ENCODE assay signal across 19 cellular contexts in the genomic region with DNA sequence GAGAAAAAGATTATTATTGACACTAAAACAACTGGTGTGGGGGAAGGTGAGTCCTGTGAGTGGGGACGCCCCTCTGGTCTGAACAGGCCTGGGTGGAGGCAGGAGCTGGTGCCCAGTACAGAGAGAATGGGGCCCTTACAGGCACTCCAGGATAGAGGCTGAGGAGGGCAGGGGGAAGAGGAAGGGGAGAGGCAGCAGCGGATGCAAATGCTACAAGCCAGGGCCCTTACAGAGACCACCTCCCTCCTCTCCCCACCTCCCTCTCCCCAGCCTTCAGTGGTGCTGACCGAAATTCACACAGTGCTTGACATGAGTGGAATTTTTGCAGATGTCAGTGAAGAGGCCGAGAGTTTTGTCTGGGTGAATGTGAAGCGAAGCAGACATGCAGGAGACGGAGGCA. TPM values are rescaled to one million over a fixed set of nuclear protein-coding genes. Genes with fewer than 3 reads are reported as not detected.
DNase-seq lines count a peak whose midpoint lies in the region; ATAC-seq and TF ChIP-seq lines count a peak whose summit lies in the region.
"Had no signal": no experiment of that assay in that cellular context is flagged by ENCODE, and none has a peak within 500 bp of the region (broad histone marks: within the 10 kb centered on the region; RNA-seq: fewer than 3 reads in every experiment).

No MANE protein-coding gene starts in this region.

- no peak overlapping the region for H2BK120ac ChIP-seq in neuronal stem cell (ENCODE audit: low read depth, low read length)

- no peak for ATAC-seq in GM23338
- no peak for ATAC-seq in lower lobe of right lung
- no peak for ATAC-seq in HG03565 (IDR thresholded peaks at IDR 0.05; ENCODE audit: unreplicated experiment)
- no peak for ATAC-seq in effector memory CD8-positive, alpha-beta T cell (replicated peaks)

- H3K18ac ChIP-seq in neuronal stem cell (ENCODE audit: low read length) = no peak overlapping the region

- H3K4me3 ChIP-seq in BLaER1 (0 out of 2 replicates have a peak overlapping the region, but pooled peaks have one; percentile 6), GM23338 (no peak overlapping the region), lower lobe of right lung (no peak overlapping the region), neuronal stem cell (ENCODE audit: low read length in 2 of 2) (no peak overlapping the region)
- H3K4me3 ChIP-seq: left ventricle myocardium inferior, smooth muscle cell had no signal

- WGBS in neuronal stem cell (ENCODE audit: extremely low coverage in 2 of 2, insufficient read length in 2 of 2, insufficient replicate concordance in 1 of 2), 2 donors = no CpG with 5 or more reads among the region's 6 CpGs

- no peak overlapping the region for H2BK12ac ChIP-seq in neuronal stem cell (ENCODE audit: low read length)

- H3K79me2 ChIP-seq in GM23338 (replicated peaks; ENCODE audit: insufficient read depth) = no peaks in the 10 kb centered on the region

- H4K91ac ChIP-seq in neuronal stem cell (ENCODE audit: low read depth, low read length, poor library complexity) = no peak overlapping the region

- no peaks in the 10 kb centered on the region for H3K9me2 ChIP-seq in GM23338 (ENCODE audit: insufficient read depth)

- H3K4me3 Mint-ChIP-seq in GM23338 (no peak overlapping the region), endothelial cell (ENCODE audit: unreplicated experiment) (no peak overlapping the region)
- H3K4me3 Mint-ChIP-seq in effector memory CD8-positive, alpha-beta T cell = peak overlapping the region in 1 of 2 donors; percentile 11
- H3K4me3 Mint-ChIP-seq: activated CD4-positive, alpha-beta T cell treated with anti-CD3 and anti-CD28 coated beads, Interleukin-2, amount 10 ng/mL, durations not matched to agents 24 days and 14 days had no signal

- no peak overlapping the region for H4K8ac ChIP-seq in neuronal stem cell (ENCODE audit: low read depth, low read length)

- H3K9me3 ChIP-seq in BLaER1 (peaks cover 5% of the 10 kb centered on the region; the same call in 1 of the 2 replicates), lower lobe of right lung (no peaks in the 10 kb centered on the region), neuronal stem cell (replicated peaks in 1 of 2; ENCODE audit: control insufficient read depth in 2 of 2, insufficient read depth in 1 of 2, low read depth in 1 of 2, low read length in 2 of 2) (no peaks in the 10 kb centered on the region)
- H3K9me3 ChIP-seq: left ventricle myocardium inferior had no signal

- H3K27me3 Mint-ChIP-seq in GM23338 (ENCODE audit: insufficient read depth, low read depth, poor library complexity) (peaks cover 13% of the 10 kb centered on the region), endothelial cell (ENCODE audit: unreplicated experiment) (peaks cover 2% of the 10 kb centered on the region)
- peaks cover 49 to 60% of the 10 kb centered on the region in 2 donors for H3K27me3 Mint-ChIP-seq in effector memory CD8-positive, alpha-beta T cell

- peak overlapping the region; percentile 86 for H3K4me2 ChIP-seq in BLaER1
- H3K4me2 ChIP-seq in GM23338 = no peak overlapping the region
- no peak overlapping the region for H3K4me2 ChIP-seq in neuronal stem cell (ENCODE audit: insufficient read depth, low read length, poor library complexity, severe bottlenecking)
- H3K4me2 ChIP-seq: smooth muscle cell had no signal

- peaks cover 41% of the 10 kb centered on the region for H3K4me1 Mint-ChIP-seq in GM23338
- peaks cover 7% of the 10 kb centered on the region for H3K4me1 Mint-ChIP-seq in endothelial cell (ENCODE audit: unreplicated experiment)
- H3K4me1 Mint-ChIP-seq in effector memory CD8-positive, alpha-beta T cell (ENCODE audit: low read depth in 2 of 2) = peaks cover 5 to 16% of the 10 kb centered on the region in 2 donors

- H3K14ac ChIP-seq in neuronal stem cell (ENCODE audit: low read length) = no peak overlapping the region

- intact Hi-C loops in lower lobe of right lung (cut with DNase I) = loop anchor here (5.0 kb wide), 1 partner anchor 133 kb away; no protein-coding TSS in a partner anchor

- no peak overlapping the region for H2AK5ac ChIP-seq in neuronal stem cell (ENCODE audit: low read depth, low read length)

- no peaks in the 10 kb centered on the region for H3F3A ChIP-seq in GM23338 (replicated peaks; ENCODE audit: low read depth)

- H3K4me1 ChIP-seq in BLaER1 = peaks cover 81% of the 10 kb centered on the region
- peaks cover 6% of the 10 kb centered on the region; the same call in 1 of the 2 replicates for H3K4me1 ChIP-seq in GM23338 (ENCODE audit: insufficient read depth)
- peaks cover 53% of the 10 kb centered on the region for H3K4me1 ChIP-seq in lower lobe of right lung
- H3K4me1 ChIP-seq in neuronal stem cell (ENCODE audit: control insufficient read depth in 2 of 2, insufficient read depth in 1 of 2, low read depth in 1 of 2, low read length in 2 of 2) = peaks cover 20 to 49% of the 10 kb centered on the region in 2 donors

- DNase-seq in GM23338 (ENCODE audit: low spot score) = no peak
- DNase-seq in lower lobe of right lung = no peak
- no peak for DNase-seq in neuronal stem cell (ENCODE audit: low spot score)
- no peak for DNase-seq in endothelial cell (ENCODE audit: low spot score)
- no peak for DNase-seq in effector memory CD8-positive, alpha-beta T cell
- DNase-seq: anterior cingulate cortex; cerebellar nuclear complex; COR-L47; KBM-7; left ventricle myocardium inferior; NCI-H1930; NCI-H510A; stimulated activated CD4-positive, alpha-beta T cell treated with anti-CD3 and anti-CD28 coated beads, Interleukin-4, amount 100 ng/mL, for 24 hours had no signal

- H2AFZ ChIP-seq in GM23338 (peak overlapping the region; percentile 78; the same call in 1 of the 2 replicates), neuronal stem cell (ENCODE audit: low read length) (peak overlapping the region; percentile 86)

- H3K27ac ChIP-seq in BLaER1 (peak overlapping the region; percentile 90), GM23338 (ENCODE audit: low read depth) (no peak overlapping the region), lower lobe of right lung (peak overlapping the region; percentile 59), neuronal stem cell (replicated peaks; ENCODE audit: low read length) (no peak overlapping the region)
- H3K27ac ChIP-seq: left ventricle myocardium inferior had no signal

- no peak overlapping the region for H3K27ac Mint-ChIP-seq in GM23338
- H3K27ac Mint-ChIP-seq in endothelial cell (ENCODE audit: unreplicated experiment) = no peak overlapping the region
- peak overlapping the region in 1 of 2 donors; percentile 13 for H3K27ac Mint-ChIP-seq in effector memory CD8-positive, alpha-beta T cell
- H3K27ac Mint-ChIP-seq: activated CD4-positive, alpha-beta T cell treated with anti-CD3 and anti-CD28 coated beads, Interleukin-2, amount 10 ng/mL, durations not matched to agents 24 days and 14 days had no signal

- H4K20me1 ChIP-seq in BLaER1 = no peaks in the 10 kb centered on the region
- no peaks in the 10 kb centered on the region for H4K20me1 ChIP-seq in GM23338 (replicated peaks; ENCODE audit: insufficient read depth)

- H2BK5ac ChIP-seq in neuronal stem cell (ENCODE audit: low read length) = no peak overlapping the region

- TF ChIP-seq CTCF in GM23338 (conservative IDR thresholded peaks at IDR 0.05; ENCODE audit: low read depth in 2 of 2) (no peak), lower lobe of right lung (IDR thresholded peaks at IDR 0.05) (no peak), endothelial cell (IDR thresholded peaks at IDR 0.05; ENCODE audit: unreplicated experiment) (no peak)

- H3K79me1 ChIP-seq in neuronal stem cell (ENCODE audit: low read depth, low read length) = no peaks in the 10 kb centered on the region

- no peak overlapping the region for H3K23ac ChIP-seq in neuronal stem cell (ENCODE audit: low read depth, low read length, poor library complexity)

- no peaks in the 10 kb centered on the region for H3K27me3 ChIP-seq in BLaER1
- no peaks in the 10 kb centered on the region for H3K27me3 ChIP-seq in GM23338 (ENCODE audit: insufficient read depth)
- no peaks in the 10 kb centered on the region for H3K27me3 ChIP-seq in lower lobe of right lung (ENCODE audit: low read depth)
- H3K27me3 ChIP-seq in neuronal stem cell (ENCODE audit: control insufficient read depth in 3 of 3, insufficient read depth in 3 of 3, low read depth in 1 of 3, low read length in 3 of 3) = no peaks in the 10 kb centered on the region

- H3K4ac ChIP-seq in neuronal stem cell (ENCODE audit: low read length) = no peak overlapping the region

- no peak overlapping the region for H2BK15ac ChIP-seq in neuronal stem cell (ENCODE audit: low read length)

- H3K9me3 Mint-ChIP-seq in GM23338 (no peaks in the 10 kb centered on the region), endothelial cell (ENCODE audit: unreplicated experiment) (no peaks in the 10 kb centered on the region)
- no peaks in the 10 kb centered on the region for H3K9me3 Mint-ChIP-seq in effector memory CD8-positive, alpha-beta T cell
- H3K9me3 Mint-ChIP-seq: activated CD4-positive, alpha-beta T cell treated with anti-CD3 and anti-CD28 coated beads, Interleukin-2, amount 10 ng/mL, durations not matched to agents 24 days and 14 days had no signal

- H3K9ac ChIP-seq in BLaER1 (peak overlapping the region; percentile 70), neuronal stem cell (ENCODE audit: low read depth, low read length, poor library complexity) (no peak overlapping the region)

- H3K36me3 Mint-ChIP-seq in GM23338 (ENCODE audit: low read depth) = no peaks in the 10 kb centered on the region
- H3K36me3 Mint-ChIP-seq in endothelial cell (ENCODE audit: low read depth, unreplicated experiment) = no peaks in the 10 kb centered on the region
- H3K36me3 Mint-ChIP-seq in effector memory CD8-positive, alpha-beta T cell (ENCODE audit: insufficient read depth) = peaks cover 3% of the 10 kb centered on the region

- H3K36me3 ChIP-seq in BLaER1 = no peaks in the 10 kb centered on the region
- H3K36me3 ChIP-seq in GM23338 (ENCODE audit: insufficient read depth) = no peaks in the 10 kb centered on the region
- no peaks in the 10 kb centered on the region for H3K36me3 ChIP-seq in lower lobe of right lung
- no peaks in the 10 kb centered on the region for H3K36me3 ChIP-seq in neuronal stem cell (replicated peaks in 1 of 2; ENCODE audit: control insufficient read depth in 2 of 2, insufficient read depth in 2 of 2, low read length in 2 of 2)
- H3K36me3 ChIP-seq: left ventricle myocardium inferior had no signal

TF ChIP-seq in GM23338, 12 proteins besides CTCF, POLR2A, EP300 and RAD21 (continues in another document):
- TF ChIP-seq ZNF114 (CRISPR knock-in tag; IDR thresholded peaks at IDR 0.05) (no peak), ZNF331 (CRISPR knock-in tag; IDR thresholded peaks at IDR 0.05; ENCODE audit: low read depth) (no peak), STAT1 (IDR thresholded peaks at IDR 0.05; ENCODE audit: unreplicated experiment) (no peak)

RNA-seq across cellular contexts. Expression of a gene that starts 32.0 kb away (rescaled TPM):
- total RNA-seq in GM23338 (2014; rRNA removed; shearing (Covaris generic)) = not detected in 2 replicates
- polyA plus RNA-seq in GM23338 (2016; fragmentation: Nextera tagmentation; extraction: Ambion mirVana) = not detected in 2 replicates
- not detected for total RNA-seq in lower lobe of right lung
- not detected for polyA plus RNA-seq in neuronal stem cell (2013, experiment 1 of 2)
- not detected for polyA plus RNA-seq in neuronal stem cell (2013, experiment 2 of 2)
- total RNA-seq in endothelial cell (ENCODE audit: unreplicated experiment) = not detected
- total RNA-seq: activated CD4-positive, alpha-beta T cell treated with anti-CD3 and anti-CD28 coated beads, Interleukin-2, amount 10 ng/mL, durations not matched to agents 24 days and 14 days; Daoy; left ventricle myocardium inferior; pulmonary artery endothelial cell; smooth muscle cell had no signal
- polyA plus RNA-seq: smooth muscle cell had no signal

Comparison
In these comparisons a context has a peak if more than half of its experiments do, and no peak if none do; other contexts are left out.
1. H3K27ac ChIP-seq: peak in BLaER1 (single experiment) and lower lobe of right lung (single experiment); none in GM23338 (single experiment) and neuronal stem cell (single experiment).